In genomic region chr7:41705109-41705871, GRCh38 we compare ENCODE assay signal across 8 cellular contexts. TPM values are rescaled to one million over a fixed set of nuclear protein-coding genes. Genes with fewer than 3 reads are reported as not detected.
DNase-seq lines count a peak whose midpoint lies in the region; ATAC-seq, FAIRE-seq and TF ChIP-seq lines count a peak whose summit lies in the region.

No MANE protein-coding gene starts in this region.

- TF ChIP-seq RAD21 in HepG2 (CRISPR knock-in tag; IDR thresholded peaks at IDR 0.05), result peak; percentile 64; the same call in 1 of the 2 replicates

- no peak for FAIRE-seq in HepG2 (lab: Jason Lieb, UNC)

- peak; percentile 94 for ATAC-seq in HG02678 (IDR thresholded peaks at IDR 0.05; ENCODE audit: unreplicated experiment)
- ATAC-seq in activated CD4-positive, CD25-positive, alpha-beta regulatory T cell treated with anti-CD3 and anti-CD28 coated beads, Interleukin-2, amount 50 U/mL, for 24 hours, result peak; percentile 78 to 79
- peak; percentile 99 for ATAC-seq in HepG2

- POLR2A ChIA-PET in HepG2 (lab: Yijun Ruan, JAX), result no interaction called here

- TF ChIP-seq CTCF in HepG2 (CRISPR knock-in tag; IDR thresholded peaks at IDR 0.05), result peak; percentile 90

- no peaks in the 10 kb centered on the region for H3K79me2 ChIP-seq in HepG2 (ENCODE audit: insufficient read depth, low read length)

- TF ChIP-seq POLR2A in HepG2 (IDR thresholded peaks at IDR 0.05; ENCODE audit: insufficient read depth in 1 of 2, low read depth in 2 of 2, low read length in 2 of 2), result no peak

- peaks cover 0 to 7% of the 10 kb centered on the region in 2 experiments; a peak in 3 of 5 replicates for H3K27me3 ChIP-seq in HepG2 (ENCODE audit: control insufficient read depth in 1 of 2, insufficient read depth in 2 of 2, low read length in 2 of 2)

- DNase-seq in activated effector memory CD4-positive, alpha-beta T cell treated with anti-CD3 and anti-CD28 coated beads, Interleukin-2, amount 50 U/mL, for 16 hours, result peak; percentile 74
- no peak for DNase-seq in activated effector memory CD4-positive, alpha-beta T cell treated with Interleukin-2 at 50 U/mL for 16 hours
- peak; percentile 40 for DNase-seq in NCI-H1105 treated with DMSO at 0.1 percent for 48 hours (lab: John Stamatoyannopoulos, UW)
- DNase-seq in dedifferentiated amniotic fluid mesenchymal stem cell (ENCODE audit: extremely low spot score), result peak; percentile 88
- DNase-seq in HepG2 (ENCODE audit: low spot score), result peak; percentile 55
- DNase-seq in stimulated activated CD4-positive, alpha-beta T cell treated with anti-CD3 and anti-CD28 coated beads, Interleukin-2, amount 100 ng/mL, for 48 hours, result peak; percentile 31 to 37

- CTCF ChIA-PET in HepG2 (lab: Yijun Ruan, JAX; ENCODE audit: low intra/inter-chr PET ratio, low total read pairs), result no interaction called here

- H3K9me3 ChIP-seq in HepG2 (ENCODE audit: low read length), result no peaks in the 10 kb centered on the region

- peak overlapping the region; percentile 55 to 75 (median 67) for H3K4me3 ChIP-seq in HepG2 (replicated peaks in 1 of 3; ENCODE audit: insufficient read depth in 1 of 3, low read depth in 2 of 3, low read length in 3 of 3)

- intact Hi-C loops in HepG2 (cut with micrococcal nuclease; ENCODE audit: unreplicated experiment), result no loop called here

- H3K27ac ChIP-seq in HepG2 (ENCODE audit: extremely low read length, insufficient read depth, low read length), result no peak overlapping the region

- WGBS in HepG2 (ENCODE audit: low lambda C conversion rate), result 1% methylated on average over 20 of the region's 42 CpGs

- no peaks in the 10 kb centered on the region for H4K20me1 ChIP-seq in HepG2 (ENCODE audit: insufficient read depth, low read length)

- TF ChIP-seq EP300 in HepG2 (IDR thresholded peaks at IDR 0.05; ENCODE audit: low read depth in 2 of 2, low read length in 2 of 2), result no peak
- TF ChIP-seq EP300 in HepG2 (CRISPR knock-in tag; IDR thresholded peaks at IDR 0.05; ENCODE audit: borderline replicate concordance), result no peak

- in situ Hi-C loops in HepG2 (cut with HindIII; ENCODE audit: extremely low pct_ligation_motif_present, low pct_unique_long_range_greater_than_20kb), result loop anchor here (10.0 to 25.0 kb wide), 2 partner anchors 1380 to 1468 kb away; no protein-coding TSS in a partner anchor

- peak overlapping the region; percentile 79 for H2AFZ ChIP-seq in HepG2 (ENCODE audit: low read length)

- no peaks in the 10 kb centered on the region for H3K36me3 ChIP-seq in HepG2 (replicated peaks in 1 of 2; ENCODE audit: control insufficient read depth in 1 of 2, insufficient read depth in 2 of 2, low read length in 2 of 2)

- H3K4me2 ChIP-seq in HepG2 (ENCODE audit: low read depth, low read length), result peak overlapping the region; percentile 85

- H3K4me1 ChIP-seq in HepG2 (ENCODE audit: insufficient read depth, low read length), result peaks cover 17% of the 10 kb centered on the region

- BruUV-seq in HepG2 (replicated peaks; lab: Mats Ljungman, UMichigan), result no TSS peak

- peak overlapping the region; percentile 39; the same call in 1 of the 2 replicates for H3K9ac ChIP-seq in HepG2 (ENCODE audit: insufficient read depth, low read depth, low read length)

TF ChIP-seq in HepG2, 621 proteins besides CTCF, POLR2A, EP300 and RAD21 (continues in another document):
- no peak for TF ChIP-seq MTF2 (CRISPR knock-in tag; IDR thresholded peaks at IDR 0.05; ENCODE audit: borderline replicate concordance)
- TF ChIP-seq ZBTB3 (CRISPR knock-in tag; IDR thresholded peaks at IDR 0.05; ENCODE audit: borderline replicate concordance, low read depth), result no peak
- peak; percentile 48; the same call in 1 of the 2 replicates for TF ChIP-seq ZNF430 (CRISPR knock-in tag; IDR thresholded peaks at IDR 0.05)
- 0 out of 2 replicates have a peak, but pooled peaks have one; percentile 73 for TF ChIP-seq ZNF333 (CRISPR knock-in tag; IDR thresholded peaks at IDR 0.05; ENCODE audit: borderline replicate concordance)
- TF ChIP-seq ATF2 (CRISPR knock-in tag; IDR thresholded peaks at IDR 0.05), result 0 out of 2 replicates have a peak, but pooled peaks have one; percentile 31
- no peak for TF ChIP-seq PLSCR1 (CRISPR knock-in tag; IDR thresholded peaks at IDR 0.05; ENCODE audit: borderline replicate concordance)
- peak; percentile 57; the same call in 1 of the 2 replicates for TF ChIP-seq ZNF670 (CRISPR knock-in tag; IDR thresholded peaks at IDR 0.05; ENCODE audit: borderline replicate concordance)
- TF ChIP-seq ZFP90 (CRISPR knock-in tag; IDR thresholded peaks at IDR 0.05; ENCODE audit: borderline replicate concordance), result peak; percentile 14; the same call in 1 of the 2 replicates
- TF ChIP-seq ZNF546 (CRISPR knock-in tag; conservative IDR thresholded peaks at IDR 0.05), result no peak
- no peak for TF ChIP-seq ZNF138 (CRISPR knock-in tag; IDR thresholded peaks at IDR 0.05; ENCODE audit: low read depth)
- peak; percentile 64 for TF ChIP-seq RBM39 (IDR thresholded peaks at IDR 0.05; ENCODE audit: low read depth, low read length, poor library complexity, severe bottlenecking)
- TF ChIP-seq ZNF580 (CRISPR knock-in tag; IDR thresholded peaks at IDR 0.05; ENCODE audit: borderline replicate concordance, low read depth), result 0 out of 2 replicates have a peak, but pooled peaks have one; percentile 43
- no peak for TF ChIP-seq STAT6 (CRISPR knock-in tag; IDR thresholded peaks at IDR 0.05; ENCODE audit: borderline replicate concordance)
- peak; percentile 29; the same call in 1 of the 2 replicates for TF ChIP-seq CHD2 (IDR thresholded peaks at IDR 0.05; ENCODE audit: low read depth, low read length)
- TF ChIP-seq SALL1 (CRISPR knock-in tag; IDR thresholded peaks at IDR 0.05), result peak; percentile 35; the same call in 1 of the 2 replicates

RNA-seq across cellular contexts. Expression of gene INHBA, which starts 2.4 kb away (rescaled TPM):
- total RNA-seq in HepG2 (2016; rRNA removed; fragmentation: Illumina TruSeq; extraction: Trizol), result not detected in 2 replicates
- not detected in 2 replicates for total RNA-seq in HepG2 (2016; cell fraction: cytosol; rRNA removed; fragmentation: Illumina TruSeq; extraction: Trizol; ENCODE audit: low read depth)
- total RNA-seq in HepG2 (2016; cell fraction: insoluble cytoplasmic fraction; rRNA removed; fragmentation: Illumina TruSeq; extraction: Trizol), result not detected in 2 replicates
- total RNA-seq in HepG2 (2016; cell fraction: membrane; rRNA removed; fragmentation: Illumina TruSeq; extraction: Trizol), result not detected in 2 replicates
- total RNA-seq in HepG2 (2016; cell fraction: nucleus; rRNA removed; fragmentation: Illumina TruSeq; extraction: Trizol), result not detected in 2 replicates
- polyA plus RNA-seq in HepG2 (2011; rRNA removed), result not detected in 2 replicates
- polyA plus RNA-seq in HepG2 (2011; cell fraction: cytosol; rRNA removed), result not detected in 2 replicates
- polyA plus RNA-seq in HepG2 (2011; cell fraction: nucleus; rRNA removed), result not detected in 2 replicates
- polyA plus RNA-seq in HepG2 (2012), result not detected in 2 replicates
- not detected in 2 replicates for polyA plus RNA-seq in HepG2 (2016; cell fraction: cytosol; fragmentation: Illumina TruSeq; extraction: Trizol; ENCODE audit: low read depth)
- polyA plus RNA-seq in HepG2 (2016; cell fraction: insoluble cytoplasmic fraction; fragmentation: Illumina TruSeq; extraction: Trizol; ENCODE audit: low read depth), result not detected in 2 replicates
- not detected in 2 replicates for polyA plus RNA-seq in HepG2 (2016; cell fraction: membrane; fragmentation: Illumina TruSeq; extraction: Trizol; ENCODE audit: low read depth)
- not detected in 2 replicates for polyA plus RNA-seq in HepG2 (2016; cell fraction: nucleus; fragmentation: Illumina TruSeq; extraction: Trizol; ENCODE audit: insufficient read depth, low read depth)
- 0.30 TPM in 1 of 2 replicates, not detected in the other for polyA minus RNA-seq in HepG2 (2011; rRNA and poly(A)+ RNA removed; ENCODE audit: low replicate concordance)
- not detected in 2 replicates for polyA minus RNA-seq in HepG2 (2011; cell fraction: cytosol; rRNA and poly(A)+ RNA removed)
- polyA minus RNA-seq in HepG2 (2011; cell fraction: nucleus; rRNA and poly(A)+ RNA removed), result not detected in 2 replicates
